ENCODE assay signal across 10 cellular contexts in genomic region chr10:28256776-28257175, GRCh38.
"Had no signal": no experiment of that assay in that cellular context is flagged by ENCODE, and none has a peak within 500 bp of the region (broad histone marks: within the 10 kb centered on the region; RNA-seq: fewer than 3 reads in every experiment).

No MANE protein-coding gene starts in this region.

- DNase-seq: activated CD4-positive, alpha-beta T cell treated with anti-CD3 and anti-CD28 coated beads, Interleukin-2, amount 10 ng/mL, durations not matched to agents 7 days and 5 days; activated naive CD4-positive, alpha-beta T cell treated with Interleukin-2 at 50 U/mL for 16 hours; aorta; heart left ventricle; immature natural killer cell; left colon; naive thymus-derived CD4-positive, alpha-beta T cell; pancreas; stimulated activated CD4-positive, alpha-beta T cell treated with anti-CD3 and anti-CD28 coated beads, Interleukin-2, amount 100 ng/mL, for 48 hours had no signal

- ATAC-seq: heart left ventricle; left colon; naive thymus-derived CD4-positive, alpha-beta T cell; pancreas; stimulated activated memory B cell treated with anti-CD40 and anti-IgM and Interleukin-4, amounts not matched to agents 10 μg/mL and 1 μg/mL and 100 μg/mL, for 72 hours had no signal
